ENCODE assay signal across 8 cellular contexts in the genomic region with DNA sequence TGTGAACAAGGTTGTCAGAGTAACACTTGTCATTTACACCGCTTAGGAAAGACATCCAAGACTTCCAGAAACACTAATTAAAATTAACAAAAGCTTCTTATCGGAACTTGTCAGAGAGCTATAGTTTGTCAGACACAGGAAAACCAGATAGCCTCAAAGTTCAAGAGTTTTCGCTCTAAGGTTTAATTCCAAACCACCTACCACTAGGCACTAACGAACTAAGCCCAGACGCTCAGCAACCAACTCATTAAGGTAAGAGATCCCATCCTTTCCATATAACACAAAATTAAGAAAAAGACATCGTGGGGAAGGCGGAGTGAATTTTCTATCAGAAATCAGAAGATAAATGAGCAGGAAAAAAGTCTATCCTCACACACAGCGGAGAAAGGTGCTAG. TPM values are rescaled to one million over a fixed set of nuclear protein-coding genes. Genes with fewer than 3 reads are reported as not detected.
A peak's percentile ranks its signal among the peaks of the same experiment; 100 is the strongest.
DNase-seq lines count a peak whose midpoint lies in the region; ATAC-seq and TF ChIP-seq lines count a peak whose summit lies in the region.

No MANE protein-coding gene starts in this region.

- H2AK5ac ChIP-seq in mesenchymal stem cell (ENCODE audit: low read length, severe bottlenecking): no peak overlapping the region

- H4K20me1 ChIP-seq in Karpas-422 (ENCODE audit: insufficient read depth, low read depth, low read length) (no peaks in the 10 kb centered on the region), mammary epithelial cell (ENCODE audit: insufficient read depth, low read length) (no peaks in the 10 kb centered on the region)

- dilution Hi-C loops in mammary epithelial cell (cut with HindIII; ENCODE audit: low sequenced_read_pairs): no loop called here

- H3K14ac ChIP-seq in mesenchymal stem cell (ENCODE audit: low read length in 2 of 2): no peak overlapping the region

- WGBS in mammary epithelial cell (ENCODE audit: low coverage, missing lambda C conversion rate): 0% methylated on average over 8 of the region's 8 CpGs
- WGBS in mesenchymal stem cell: 0% methylated on average over 5 of the region's 8 CpGs

- H3K23ac ChIP-seq in mesenchymal stem cell (ENCODE audit: low read length in 2 of 2): no peak overlapping the region

- BruUV-seq in mammary epithelial cell (replicated peaks; lab: Mats Ljungman, UMichigan): TSS peak; percentile 53

- H4K91ac ChIP-seq in mesenchymal stem cell (ENCODE audit: low read length): no peak overlapping the region

- H3K27me3 ChIP-seq in Karpas-422 (ENCODE audit: low read length): no peaks in the 10 kb centered on the region
- H3K27me3 ChIP-seq in mammary epithelial cell (ENCODE audit: insufficient read depth, low read length): no peaks in the 10 kb centered on the region
- H3K27me3 ChIP-seq in mesenchymal stem cell (ENCODE audit: control insufficient read depth in 1 of 2, insufficient read depth in 1 of 2, low read length in 2 of 2): no peaks in the 10 kb centered on the region

- H3K79me1 ChIP-seq in mesenchymal stem cell (replicated peaks; ENCODE audit: low read length, poor library complexity, severe bottlenecking): peaks cover 12% of the 10 kb centered on the region

- in situ Hi-C loops in mammary epithelial cell (cut with MboI; ENCODE audit: low sequenced_read_pairs in 2 of 2): no loop called here

- H4K8ac ChIP-seq in mesenchymal stem cell (ENCODE audit: low read length): no peak overlapping the region

- no peaks in the 10 kb centered on the region for H3K9me2 ChIP-seq in Karpas-422 (replicated peaks; ENCODE audit: insufficient read depth, low read length)

- peaks cover 97% of the 10 kb centered on the region for H3K79me2 ChIP-seq in Karpas-422 (ENCODE audit: low read length)
- peaks cover 86% of the 10 kb centered on the region for H3K79me2 ChIP-seq in mammary epithelial cell (ENCODE audit: insufficient read depth, low read length)

- H2BK5ac ChIP-seq in mesenchymal stem cell (ENCODE audit: low read depth, low read length, poor library complexity, severe bottlenecking): no peak overlapping the region

- peaks cover 13% of the 10 kb centered on the region for H3K36me3 ChIP-seq in Karpas-422 (ENCODE audit: insufficient read depth, low read length)
- peaks cover 5% of the 10 kb centered on the region for H3K36me3 ChIP-seq in mammary epithelial cell (ENCODE audit: insufficient read depth, low read length)
- H3K36me3 ChIP-seq in mesenchymal stem cell (ENCODE audit: control insufficient read depth in 1 of 2, insufficient read depth in 2 of 2, low read depth in 1 of 2, low read length in 2 of 2): peaks cover 0 to 4% of the 10 kb centered on the region in 2 experiments

- H3K27ac ChIP-seq in Karpas-422 (ENCODE audit: low read length) (peak overlapping the region; percentile 14; the same call in 1 of the 2 replicates), mammary epithelial cell (ENCODE audit: insufficient read depth, low read depth, low read length) (peak overlapping the region; percentile 82), mesenchymal stem cell (ENCODE audit: low read length, poor library complexity, severe bottlenecking) (no peak overlapping the region)

- no peak overlapping the region for H2BK15ac ChIP-seq in mesenchymal stem cell (ENCODE audit: low read depth, poor library complexity, severe bottlenecking)

- no peak overlapping the region for H2BK120ac ChIP-seq in mesenchymal stem cell (ENCODE audit: low read depth, low read length)

- H3K9me3 ChIP-seq in Karpas-422 (ENCODE audit: low read length) (no peaks in the 10 kb centered on the region), mammary epithelial cell (replicated peaks; ENCODE audit: insufficient read depth, low read length) (no peaks in the 10 kb centered on the region), mesenchymal stem cell (ENCODE audit: control insufficient read depth, low read length) (no peaks in the 10 kb centered on the region)

- peak; percentile 15 for ATAC-seq in GM21447 (IDR thresholded peaks at IDR 0.05; ENCODE audit: unreplicated experiment)

- H3K4me1 ChIP-seq in Karpas-422 (ENCODE audit: low read length) (peaks cover 30% of the 10 kb centered on the region), mammary epithelial cell (ENCODE audit: insufficient read depth, low read length) (peaks cover 10% of the 10 kb centered on the region), mesenchymal stem cell (ENCODE audit: control insufficient read depth, insufficient read depth, low read depth, low read length) (no peaks in the 10 kb centered on the region)

- DNase-seq in Karpas-422 (peak; percentile 54), mammary epithelial cell (no peak), mesenchymal stem cell (no peak), D341Med (ENCODE audit: low spot score) (no peak), NCI-H446 (lab: John Stamatoyannopoulos, UW) (no peak), retina (no peak)

- CTCF ChIA-PET in mammary epithelial cell (lab: Charles Lee; ENCODE audit: low non-redundant PET): no interaction called here

- H3K9ac ChIP-seq in Karpas-422 (ENCODE audit: low read length) (peak overlapping the region; percentile 86), mammary epithelial cell (ENCODE audit: insufficient read depth, low read length) (peak overlapping the region; percentile 90), mesenchymal stem cell (ENCODE audit: low read length) (peak overlapping the region; percentile 92)

- no peak overlapping the region for H3K4ac ChIP-seq in mesenchymal stem cell (ENCODE audit: low read depth in 1 of 2, low read length in 2 of 2)

- intact Hi-C loops in mammary epithelial cell (cut with micrococcal nuclease): loop anchor here (5.0 kb wide), 1 partner anchor 133 kb away; no protein-coding TSS in a partner anchor

- TF ChIP-seq CTCF in mammary epithelial cell (conservative IDR thresholded peaks at IDR 0.05 in 1 of 2, IDR thresholded peaks at IDR 0.05 in 1 of 2; ENCODE audit: extremely low read depth in 1 of 2, insufficient read depth in 1 of 2, low read depth in 1 of 2, low read length in 2 of 2): no peak

- H3K4me3 ChIP-seq in GM08714 (ENCODE audit: low read length) (peak overlapping the region; percentile 93), Karpas-422 (ENCODE audit: low read length) (peak overlapping the region; percentile 93), mammary epithelial cell (replicated peaks in 1 of 3; ENCODE audit: insufficient read depth in 1 of 3, low read depth in 2 of 3, low read length in 3 of 3) (peak overlapping the region; percentile 89 to 96 (median 94)), mesenchymal stem cell (ENCODE audit: insufficient read depth in 1 of 2, low read depth in 1 of 2, low read length in 2 of 2) (peak overlapping the region; percentile 58 to 96)

- H2AFZ ChIP-seq in Karpas-422 (ENCODE audit: low read length): peak overlapping the region; percentile 84
- H2AFZ ChIP-seq in mammary epithelial cell (ENCODE audit: low read depth, low read length): peak overlapping the region; percentile 98
- no peak overlapping the region for H2AFZ ChIP-seq in mesenchymal stem cell (ENCODE audit: low read depth, low read length)

- H2BK12ac ChIP-seq in mesenchymal stem cell (ENCODE audit: low read length in 2 of 2): no peak overlapping the region

- H3K18ac ChIP-seq in mesenchymal stem cell (ENCODE audit: low read depth in 1 of 2, low read length in 2 of 2): no peak overlapping the region

- peak overlapping the region; percentile 89 for H3K4me2 ChIP-seq in Karpas-422 (ENCODE audit: low read depth, low read length, poor library complexity, severe bottlenecking)
- peak overlapping the region; percentile 82 for H3K4me2 ChIP-seq in mammary epithelial cell (ENCODE audit: insufficient read depth, low read depth, low read length)
- peak overlapping the region; percentile 67 for H3K4me2 ChIP-seq in mesenchymal stem cell (ENCODE audit: low read length, poor library complexity, severe bottlenecking)

RNA-seq across cellular contexts. Expression of a gene that starts 0.4 kb away (rescaled TPM):
- 63.1 and 83.4 TPM in 2 replicates for total RNA-seq in Karpas-422 (2014; rRNA removed; shearing (Covaris generic); ENCODE audit: low replicate concordance)
- total RNA-seq in mammary epithelial cell: 10 to 100 TPM; 17.2 to 22.1 TPM
- polyA plus RNA-seq in mammary epithelial cell: 20.3 TPM
- 3.0 TPM for polyA minus RNA-seq in mammary epithelial cell
- 8.1 TPM for polyA plus RNA-seq in mesenchymal stem cell (2013, experiment 1 of 2)
- polyA plus RNA-seq in mesenchymal stem cell (2013, experiment 2 of 2): 8.0 TPM

RNA-seq across cellular contexts. Expression of a gene that starts 0.6 kb away (rescaled TPM):
- total RNA-seq in Karpas-422 (2014; rRNA removed; shearing (Covaris generic); ENCODE audit: low replicate concordance): 44.3 and 87.1 TPM in 2 replicates
- total RNA-seq in mammary epithelial cell: 10 to 100 TPM; 17.6 to 21.7 TPM
- polyA plus RNA-seq in mammary epithelial cell: 11.0 TPM
- 1.7 TPM for polyA minus RNA-seq in mammary epithelial cell
- polyA plus RNA-seq in mesenchymal stem cell (2013, experiment 1 of 2): 9.5 TPM
- polyA plus RNA-seq in mesenchymal stem cell (2013, experiment 2 of 2): 10.3 TPM
